ENCODE assay signal across 17 cellular contexts in genomic region chr2:181240844-181241243, GRCh38.
"Had no signal": no experiment of that assay in that cellular context is flagged by ENCODE, and none has a peak within 500 bp of the region (broad histone marks: within the 10 kb centered on the region; RNA-seq: fewer than 3 reads in every experiment).

No MANE protein-coding gene starts in this region.

- H3K27me3 Mint-ChIP-seq: activated naive CD8-positive, alpha-beta T cell; stimulated activated naive CD8-positive, alpha-beta T cell treated with anti-CD3 and anti-CD28 coated beads, Interleukin-15, amount 100 ng/mL, for 72 hours had no signal

- H3K4me3 ChIP-seq: neural progenitor cell, right lobe of liver, smooth muscle cell, upper lobe of right lung had no signal

- H3K27me3 ChIP-seq: neural progenitor cell, right lobe of liver, upper lobe of right lung had no signal

- H3K9me3 Mint-ChIP-seq: neural progenitor cell had no signal

- DNase-seq: activated CD4-positive, CD25-positive, alpha-beta regulatory T cell treated with anti-CD3 and anti-CD28 coated beads, Interleukin-2, amount 50 U/mL, for 72 hours; activated CD8-positive, alpha-beta memory T cell treated with anti-CD3 and anti-CD28 coated beads, Interleukin-2, amount 50 U/mL, for 4 hours; activated gamma-delta T cell treated with Interleukin-2 at 50 U/mL for 16 hours; activated T-cell treated with anti-CD3 and anti-CD28 coated beads, Interleukin-2, amount 50 U/mL, for 48 hours; amniotic stem cell; islet precursor cell; midbrain; right lobe of liver; stimulated activated CD4-positive, alpha-beta T cell treated with anti-CD3 and anti-CD28 coated beads, Interleukin-4, amount 100 ng/mL, for 4 hours; stimulated activated CD8-positive, alpha-beta memory T cell treated with anti-CD3 and anti-CD28 coated beads, Interleukin-4, amount 100 ng/mL, for 48 hours; stimulated activated naive CD8-positive, alpha-beta T cell treated with anti-CD3 and anti-CD28 coated beads, Interleukin-15, amount 100 ng/mL, for 72 hours; upper lobe of right lung had no signal

- H3K9me3 ChIP-seq: right lobe of liver, upper lobe of right lung had no signal

- H2AFZ ChIP-seq: neural progenitor cell had no signal

- H3K36me3 ChIP-seq: neural progenitor cell, right lobe of liver, upper lobe of right lung had no signal

- H3K27ac Mint-ChIP-seq: neural progenitor cell; stimulated activated naive CD8-positive, alpha-beta T cell treated with anti-CD3 and anti-CD28 coated beads, Interleukin-15, amount 100 ng/mL, for 72 hours had no signal

- H3K4me2 ChIP-seq: neural progenitor cell, smooth muscle cell had no signal

- H3K36me3 Mint-ChIP-seq: neural progenitor cell had no signal

- H3K27ac ChIP-seq: neural progenitor cell, right lobe of liver, upper lobe of right lung had no signal

- ATAC-seq: esophagus mucosa; left lobe of liver; right lobe of liver; stimulated activated naive CD8-positive, alpha-beta T cell treated with anti-CD3 and anti-CD28 coated beads, Interleukin-15, amount 100 ng/mL, for 72 hours; upper lobe of right lung had no signal

- H3K9ac ChIP-seq: neural progenitor cell had no signal

- H3K4me3 Mint-ChIP-seq: activated naive CD8-positive, alpha-beta T cell; neural progenitor cell; stimulated activated naive CD8-positive, alpha-beta T cell treated with anti-CD3 and anti-CD28 coated beads, Interleukin-15, amount 100 ng/mL, for 72 hours had no signal

- H3K4me1 ChIP-seq: neural progenitor cell, right lobe of liver, upper lobe of right lung had no signal
